In genomic region chr6:45387236-45387635, GRCh38 we compare ENCODE assay signal across 1 cellular context.
TF ChIP-seq lines count a peak whose summit lies in the region.

No MANE protein-coding gene starts in this region.

TF ChIP-seq in IMR-90, 13 proteins besides CTCF, POLR2A, EP300 and RAD21:
- TF ChIP-seq CHD1 (IDR thresholded peaks at IDR 0.05; ENCODE audit: low read depth, low read length) (no peak), NFE2L2 (IDR thresholded peaks at IDR 0.05; ENCODE audit: low read depth, low read length) (no peak), FOS (IDR thresholded peaks at IDR 0.05; ENCODE audit: low read depth, low read length) (no peak), USF2 (IDR thresholded peaks at IDR 0.05; ENCODE audit: low read depth, low read length) (no peak), MXI1 (IDR thresholded peaks at IDR 0.05; ENCODE audit: borderline replicate concordance, low read depth, low read length) (no peak), BHLHE40 (IDR thresholded peaks at IDR 0.05; ENCODE audit: low read depth, low read length) (no peak), MAFK (IDR thresholded peaks at IDR 0.05; ENCODE audit: low read depth, low read length) (no peak), ELK1 (IDR thresholded peaks at IDR 0.05; ENCODE audit: borderline replicate concordance, low read depth, low read length) (no peak), SMC3 (IDR thresholded peaks at IDR 0.05; ENCODE audit: low read depth, low read length) (no peak), RCOR1 (IDR thresholded peaks at IDR 0.05; ENCODE audit: insufficient replicate concordance, low read length) (no peak), MAZ (IDR thresholded peaks at IDR 0.05; ENCODE audit: borderline replicate concordance, low read depth, low read length) (no peak), RFX5 (IDR thresholded peaks at IDR 0.05; ENCODE audit: low read depth, low read length) (no peak), CEBPB (IDR thresholded peaks at IDR 0.05; ENCODE audit: low read depth, low read length) (no peak)
